In the genomic region with DNA sequence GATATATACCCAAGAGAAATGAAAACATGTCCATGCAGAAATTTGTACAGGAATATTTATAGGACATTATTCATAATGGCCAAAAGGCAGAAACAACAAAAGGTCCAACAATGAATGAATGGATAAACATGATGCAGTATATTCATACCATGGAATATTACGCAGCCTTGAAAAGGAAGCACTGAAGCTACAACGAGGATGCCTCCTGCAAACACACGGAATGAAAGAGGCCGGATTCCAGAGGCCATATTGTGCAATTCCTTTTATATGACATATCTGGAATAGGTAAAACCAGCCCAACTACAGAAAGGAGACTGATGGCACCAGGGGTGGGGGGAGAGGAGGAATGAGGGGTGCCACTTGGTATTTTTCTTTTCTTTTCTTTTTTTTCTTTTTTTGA, we compare ENCODE assay signal across 28 cellular contexts. TPM values are rescaled to one million over a fixed set of nuclear protein-coding genes. Genes with fewer than 3 reads are reported as not detected.
DNase-seq lines count a peak whose midpoint lies in the region; ATAC-seq, FAIRE-seq and TF ChIP-seq lines count a peak whose summit lies in the region.
"Had no signal": no experiment of that assay in that cellular context is flagged by ENCODE, and none has a peak within 500 bp of the region (broad histone marks: within the 10 kb centered on the region; RNA-seq: fewer than 3 reads in every experiment).

No MANE protein-coding gene starts in this region.

- WGBS in HepG2 (ENCODE audit: low lambda C conversion rate), result 27% methylated on average over 4 of the region's 4 CpGs
- WGBS in right lobe of liver (ENCODE audit: insufficient coverage, low coverage, low lambda C conversion rate, missing lambda C conversion rate), result 78% methylated on average over 4 of the region's 4 CpGs
- WGBS in IMR-90 (ENCODE audit: extremely low coverage in 2 of 2, insufficient read length in 1 of 2), 2 experiments, result no CpG with 5 or more reads among the region's 4 CpGs
- WGBS in H1 (ENCODE audit: extremely low coverage in 1 of 2, insufficient coverage in 1 of 2, insufficient read length in 1 of 2, insufficient replicate concordance in 2 of 2, low coverage in 1 of 2, low lambda C conversion rate in 2 of 2, missing lambda C conversion rate in 1 of 2), 2 experiments, result 96% methylated on average over 4 of the region's 4 CpGs; no CpG with 5 or more reads in 1 of the 2 experiments

- H3K27ac ChIP-seq in HepG2 (ENCODE audit: extremely low read length, insufficient read depth, low read length) (no peak overlapping the region), right lobe of liver (no peak overlapping the region), IMR-90 (ENCODE audit: insufficient read depth, low read length) (no peak overlapping the region), H1 (ENCODE audit: low read depth, low read length) (no peak overlapping the region)
- H3K27ac ChIP-seq: 22Rv1, BLaER1 had no signal

- POLR2A ChIA-PET in activated CD4-positive, alpha-beta T cell treated with anti-CD3 and anti-CD28 coated beads, Interleukin-2, amount 10 ng/mL, durations not matched to agents 7 days and 5 days (lab: Charles Lee), result no interaction called here
- POLR2A ChIA-PET in HepG2 (lab: Yijun Ruan, JAX) (no interaction called here), IMR-90 (lab: Charles Lee; ENCODE audit: unreplicated experiment) (no interaction called here), H1 (lab: Charles Lee; ENCODE audit: partially characterized antibody) (no interaction called here)

- BruUV-seq in HepG2 (replicated peaks; lab: Mats Ljungman, UMichigan), result no TSS peak
- no TSS peak for BruUV-seq in IMR-90 (replicated peaks; lab: Mats Ljungman, UMichigan)

- in situ Hi-C loops in HepG2 (cut with HindIII; ENCODE audit: extremely low pct_ligation_motif_present, low pct_unique_long_range_greater_than_20kb) (no loop called here), IMR-90 (cut with MboI; ENCODE audit: low sequenced_read_pairs) (loop anchor here (5.0 kb wide), 1 partner anchor 400 kb away; no protein-coding TSS in a partner anchor)

- H3K36me3 ChIP-seq in HepG2 (replicated peaks in 1 of 2; ENCODE audit: control insufficient read depth in 1 of 2, insufficient read depth in 2 of 2, low read length in 2 of 2) (no peaks in the 10 kb centered on the region), right lobe of liver (no peaks in the 10 kb centered on the region), IMR-90 (ENCODE audit: control insufficient read depth, insufficient read depth, low read length) (no peaks in the 10 kb centered on the region), H1 (ENCODE audit: control insufficient read depth in 2 of 4, insufficient read depth in 4 of 4, low read length in 3 of 4) (no peaks in the 10 kb centered on the region)
- H3K36me3 ChIP-seq: BE2C, BLaER1 had no signal

- DNase-seq in activated CD4-positive, alpha-beta T cell treated with anti-CD3 and anti-CD28 coated beads, Interleukin-2, amount 10 ng/mL, durations not matched to agents 7 days and 5 days, result no peak
- no peak for DNase-seq in activated CD4-positive, alpha-beta T cell treated with anti-CD3 and anti-CD28 coated beads for 1 hour
- DNase-seq in HepG2 (ENCODE audit: low spot score), result no peak
- DNase-seq in right lobe of liver, result no peak
- no peak for DNase-seq in IMR-90
- no peak for DNase-seq in H1 (ENCODE audit: low read depth in 1 of 2, low spot score in 2 of 2)
- DNase-seq in NCI-H524 (lab: John Stamatoyannopoulos, UW), result no peak
- DNase-seq in NCI-H1694 (lab: John Stamatoyannopoulos, UW), result no peak
- DNase-seq: ACHN; BE2C; C1 segment of cervical spinal cord; CD4-positive, alpha-beta memory T cell; CD4-positive, CD25-positive, alpha-beta regulatory T cell; CD8-positive, alpha-beta memory T cell; COR-L47; DMS 273 treated with DMSO at 0.1 percent for 48 hours; DMS153; DMS53; DMS79; DND-41; EL; GDM1 had no signal

- no peak overlapping the region for H3K9ac ChIP-seq in HepG2 (ENCODE audit: insufficient read depth, low read depth, low read length)
- H3K9ac ChIP-seq in IMR-90 (ENCODE audit: low read depth, low read length), result no peak overlapping the region
- H3K9ac ChIP-seq in H1 (replicated peaks in 1 of 4; ENCODE audit: extremely low read depth in 1 of 4, low read depth in 3 of 4, low read length in 3 of 4), result no peak overlapping the region
- H3K9ac ChIP-seq: BLaER1 had no signal

- intact Hi-C loops in HepG2 (cut with micrococcal nuclease; ENCODE audit: unreplicated experiment), result loop anchor here (5.0 kb wide), 1 partner anchor 550 kb away; no protein-coding TSS in a partner anchor
- intact Hi-C loops in right lobe of liver (cut with DNase I), result no loop called here
- intact Hi-C loops in IMR-90 (cut with micrococcal nuclease), result no loop called here

- no peak for FAIRE-seq in HepG2 (lab: Jason Lieb, UNC)
- no peak for FAIRE-seq in H1 (lab: Jason Lieb, UNC)
- FAIRE-seq: GM12878, GM12892, GM18507 had no signal

- CTCF ChIA-PET in activated CD4-positive, alpha-beta T cell treated with anti-CD3 and anti-CD28 coated beads, Interleukin-2, amount 10 ng/mL, durations not matched to agents 7 days and 5 days (lab: Charles Lee), result interaction anchor here (0.6 to 1.4 kb wide), 2 partner anchors 550 to 1619 kb away, joined by 3 to 4 read pairs; no protein-coding TSS in a partner anchor
- CTCF ChIA-PET in HepG2 (lab: Yijun Ruan, JAX; ENCODE audit: low intra/inter-chr PET ratio, low total read pairs), result no interaction called here
- CTCF ChIA-PET in IMR-90 (lab: Yijun Ruan, JAX), result no interaction called here
- CTCF ChIA-PET in H1 (lab: Charles Lee; ENCODE audit: partially characterized antibody), result no interaction called here

- H4K8ac ChIP-seq in IMR-90 (ENCODE audit: low read depth in 2 of 2, low read length in 2 of 2) (no peak overlapping the region), H1 (ENCODE audit: extremely low read depth, insufficient read depth, low read length) (no peak overlapping the region)

- H2BK5ac ChIP-seq in IMR-90 (ENCODE audit: low read depth, low read length, poor library complexity, severe bottlenecking) (no peak overlapping the region), H1 (ENCODE audit: low read depth, low read length) (no peak overlapping the region)

- H2BK20ac ChIP-seq in IMR-90 (ENCODE audit: low read depth, low read length) (no peak overlapping the region), H1 (ENCODE audit: low read length) (no peak overlapping the region)

- H3K56ac ChIP-seq in IMR-90 (ENCODE audit: extremely low read depth, insufficient read depth, low read length), result no peak overlapping the region
- no peak overlapping the region for H3K56ac ChIP-seq in H1 (replicated peaks; ENCODE audit: insufficient read length, low read depth, low read length)

- no peaks in the 10 kb centered on the region for H3K9me1 ChIP-seq in IMR-90 (ENCODE audit: insufficient read depth, low read length)

- ATAC-seq in HepG2 (no peak), right lobe of liver (no peak), IMR-90 (ENCODE audit: low read depth) (no peak)
- ATAC-seq: GM12878 had no signal

- peaks cover 8% of the 10 kb centered on the region for H3K4me1 Mint-ChIP-seq in activated CD4-positive, alpha-beta T cell treated with anti-CD3 and anti-CD28 coated beads, Interleukin-2, amount 10 ng/mL, durations not matched to agents 7 days and 5 days

- no peak overlapping the region for H3K4me2 ChIP-seq in HepG2 (ENCODE audit: low read depth, low read length)
- no peak overlapping the region for H3K4me2 ChIP-seq in IMR-90 (ENCODE audit: low read depth, low read length)
- no peak overlapping the region for H3K4me2 ChIP-seq in H1 (ENCODE audit: insufficient read depth in 1 of 2, low read depth in 2 of 2, low read length in 2 of 2)
- H3K4me2 ChIP-seq: BLaER1 had no signal

- H3K23ac ChIP-seq in IMR-90 (ENCODE audit: low read depth, low read length), result no peak overlapping the region
- H3K23ac ChIP-seq in H1 (ENCODE audit: insufficient read length), result no peak overlapping the region

- no peak overlapping the region for H2AK5ac ChIP-seq in IMR-90 (ENCODE audit: low read depth, low read length)
- H2AK5ac ChIP-seq in H1 (ENCODE audit: low read depth, low read length), result no peak overlapping the region

- no peaks in the 10 kb centered on the region for H3K36me3 Mint-ChIP-seq in activated CD4-positive, alpha-beta T cell treated with anti-CD3 and anti-CD28 coated beads, Interleukin-2, amount 10 ng/mL, durations not matched to agents 7 days and 5 days (ENCODE audit: low read depth)
- H3K36me3 Mint-ChIP-seq: CD14-positive monocyte; CD4-positive, alpha-beta memory T cell; CD4-positive, CD25-positive, alpha-beta regulatory T cell; CD8-positive, alpha-beta memory T cell had no signal

- H3K79me1 ChIP-seq in IMR-90 (ENCODE audit: low read depth in 1 of 2, low read length in 2 of 2) (no peaks in the 10 kb centered on the region), H1 (ENCODE audit: low read depth, low read length) (no peaks in the 10 kb centered on the region)

- no peak for TF ChIP-seq POLR2A in HepG2 (IDR thresholded peaks at IDR 0.05; ENCODE audit: insufficient read depth in 1 of 2, low read depth in 2 of 2, low read length in 2 of 2)
- no peak for TF ChIP-seq POLR2A in right lobe of liver (IDR thresholded peaks at IDR 0.05)
- TF ChIP-seq POLR2A in IMR-90 (IDR thresholded peaks at IDR 0.05; ENCODE audit: low read depth, low read length), result no peak
- no peak for TF ChIP-seq POLR2A in H1 (IDR thresholded peaks at IDR 0.05; ENCODE audit: control extremely low read depth in 1 of 2, low read depth in 2 of 2, low read length in 2 of 2)

- H3K4me1 ChIP-seq in HepG2 (ENCODE audit: insufficient read depth, low read length) (peaks cover 7% of the 10 kb centered on the region; the same call in 1 of the 2 replicates), right lobe of liver (no peaks in the 10 kb centered on the region), IMR-90 (ENCODE audit: control insufficient read depth, insufficient read depth, low read length) (no peaks in the 10 kb centered on the region), H1 (replicated peaks in 1 of 4; ENCODE audit: control insufficient read depth in 3 of 4, insufficient read depth in 4 of 4, low read length in 3 of 4) (peaks cover 0 to 8% (median 1%) of the 10 kb centered on the region in 4 experiments; a peak in 4 of 7 replicates)
- H3K4me1 ChIP-seq: BE2C had no signal

- peak overlapping the region; percentile 60 for H3K27ac Mint-ChIP-seq in activated CD4-positive, alpha-beta T cell treated with anti-CD3 and anti-CD28 coated beads, Interleukin-2, amount 10 ng/mL, durations not matched to agents 7 days and 5 days
- H3K27ac Mint-ChIP-seq: CD14-positive monocyte; CD4-positive, alpha-beta memory T cell; CD4-positive, CD25-positive, alpha-beta regulatory T cell; CD8-positive, alpha-beta memory T cell had no signal

- TF ChIP-seq EP300 in HepG2 (IDR thresholded peaks at IDR 0.05; ENCODE audit: low read depth in 2 of 2, low read length in 2 of 2), result no peak
- TF ChIP-seq EP300 in HepG2 (CRISPR knock-in tag; IDR thresholded peaks at IDR 0.05; ENCODE audit: borderline replicate concordance), result no peak
- no peak for TF ChIP-seq EP300 in H1 (IDR thresholded peaks at IDR 0.05; ENCODE audit: borderline replicate concordance in 1 of 2, low read depth in 2 of 2, low read length in 2 of 2)

- H2BK12ac ChIP-seq in H1 (ENCODE audit: low read depth, low read length), result no peak overlapping the region

- H3K4me3 Mint-ChIP-seq in activated CD4-positive, alpha-beta T cell treated with anti-CD3 and anti-CD28 coated beads, Interleukin-2, amount 10 ng/mL, durations not matched to agents 7 days and 5 days, result no peak overlapping the region
- H3K4me3 Mint-ChIP-seq: CD14-positive monocyte; CD4-positive, alpha-beta memory T cell; CD8-positive, alpha-beta memory T cell had no signal

- H3K14ac ChIP-seq in IMR-90 (replicated peaks; ENCODE audit: low read depth, low read length), result no peak overlapping the region
- H3K14ac ChIP-seq in H1 (ENCODE audit: insufficient read length), result no peak overlapping the region

- no peak overlapping the region for H2BK15ac ChIP-seq in IMR-90 (ENCODE audit: low read depth, low read length)
- no peak overlapping the region for H2BK15ac ChIP-seq in H1 (ENCODE audit: low read length)

- H2AFZ ChIP-seq in HepG2 (ENCODE audit: low read length), result no peak overlapping the region
- H2AFZ ChIP-seq in IMR-90 (replicated peaks; ENCODE audit: low read length, poor library complexity), result no peak overlapping the region
- no peak overlapping the region for H2AFZ ChIP-seq in H1 (ENCODE audit: low read length)

- H3K4ac ChIP-seq in IMR-90 (ENCODE audit: low read depth, low read length) (no peak overlapping the region), H1 (replicated peaks; ENCODE audit: insufficient read length, low read depth, low read length) (no peak overlapping the region)

- peaks cover 6% of the 10 kb centered on the region; the same call in 1 of the 2 replicates for H3K23me2 ChIP-seq in H1 (ENCODE audit: low read depth, low read length)

- no peak for TF ChIP-seq CTCF in HepG2 (CRISPR knock-in tag; IDR thresholded peaks at IDR 0.05)
- no peak for TF ChIP-seq CTCF in right lobe of liver (IDR thresholded peaks at IDR 0.05)
- no peak for TF ChIP-seq CTCF in IMR-90 (conservative IDR thresholded peaks at IDR 0.05; ENCODE audit: low read depth, low read length)
- TF ChIP-seq CTCF in H1 (IDR thresholded peaks at IDR 0.05; ENCODE audit: control extremely low read depth in 1 of 3, insufficient read depth in 1 of 3, low read depth in 1 of 3, low read length in 3 of 3), result no peak

- no peaks in the 10 kb centered on the region for H4K20me1 ChIP-seq in HepG2 (ENCODE audit: insufficient read depth, low read length)
- no peaks in the 10 kb centered on the region for H4K20me1 ChIP-seq in IMR-90 (ENCODE audit: insufficient read depth, low read length)
- H4K20me1 ChIP-seq in H1 (replicated peaks in 1 of 2; ENCODE audit: control insufficient read depth in 1 of 2, insufficient read depth in 2 of 2, low read length in 2 of 2), result no peaks in the 10 kb centered on the region

- H3K4me3 ChIP-seq in HepG2 (replicated peaks in 1 of 3; ENCODE audit: insufficient read depth in 1 of 3, low read depth in 2 of 3, low read length in 3 of 3), result no peak overlapping the region
- no peak overlapping the region for H3K4me3 ChIP-seq in right lobe of liver
- H3K4me3 ChIP-seq in IMR-90 (ENCODE audit: insufficient read depth, low read depth, low read length), result no peak overlapping the region
- H3K4me3 ChIP-seq in H1 (ENCODE audit: extremely low read depth in 1 of 4, insufficient read depth in 2 of 4, low read depth in 3 of 4, low read length in 4 of 4), result no peak overlapping the region
- H3K4me3 ChIP-seq: BLaER1, GM12878 had no signal

- H2AK9ac ChIP-seq in IMR-90 (replicated peaks; ENCODE audit: low read depth, low read length, poor library complexity), result no peak overlapping the region

- H3K18ac ChIP-seq in IMR-90 (ENCODE audit: low read depth, low read length) (no peak overlapping the region), H1 (ENCODE audit: extremely low read depth, low read length) (no peak overlapping the region)

- H4K91ac ChIP-seq in IMR-90 (ENCODE audit: insufficient read depth, low read depth, low read length), result no peak overlapping the region
- no peak overlapping the region for H4K91ac ChIP-seq in H1 (replicated peaks; ENCODE audit: insufficient read length, low read length)

- dilution Hi-C loops in IMR-90 (cut with HindIII; ENCODE audit: low sequenced_read_pairs, unreplicated experiment), result no loop called here

- no peak overlapping the region for H2BK120ac ChIP-seq in IMR-90 (ENCODE audit: low read depth, low read length)
- H2BK120ac ChIP-seq in H1 (replicated peaks; ENCODE audit: low read depth, low read length), result no peak overlapping the region

- peaks cover 4% of the 10 kb centered on the region for H3K27me3 Mint-ChIP-seq in activated CD4-positive, alpha-beta T cell treated with anti-CD3 and anti-CD28 coated beads, Interleukin-2, amount 10 ng/mL, durations not matched to agents 7 days and 5 days

- H3K27me3 ChIP-seq in HepG2 (ENCODE audit: control insufficient read depth in 1 of 2, insufficient read depth in 2 of 2, low read length in 2 of 2) (peaks cover 9 to 33% of the 10 kb centered on the region in 2 experiments; a peak in 4 of 5 replicates), right lobe of liver (no peaks in the 10 kb centered on the region), IMR-90 (ENCODE audit: control insufficient read depth, insufficient read depth, low read length) (no peaks in the 10 kb centered on the region), H1 (replicated peaks in 1 of 4; ENCODE audit: control insufficient read depth in 3 of 4, extremely low read depth in 1 of 4, insufficient read depth in 3 of 4, low read length in 3 of 4) (peaks cover 0 to 7% (median 3%) of the 10 kb centered on the region in 4 experiments; a peak in 4 of 7 replicates)

- H3K9me3 ChIP-seq in HepG2 (ENCODE audit: low read length), result no peaks in the 10 kb centered on the region
- H3K9me3 ChIP-seq in right lobe of liver, result no peaks in the 10 kb centered on the region
- H3K9me3 ChIP-seq in IMR-90 (ENCODE audit: control insufficient read depth, insufficient read depth, low read length), result peaks cover 2% of the 10 kb centered on the region
- no peaks in the 10 kb centered on the region for H3K9me3 ChIP-seq in H1 (ENCODE audit: insufficient read depth in 2 of 2, low read depth in 1 of 2, low read length in 1 of 2)
- H3K9me3 ChIP-seq: BE2C, BLaER1 had no signal

- no peaks in the 10 kb centered on the region for H3K9me3 Mint-ChIP-seq in activated CD4-positive, alpha-beta T cell treated with anti-CD3 and anti-CD28 coated beads, Interleukin-2, amount 10 ng/mL, durations not matched to agents 7 days and 5 days
- H3K9me3 Mint-ChIP-seq: CD4-positive, alpha-beta memory T cell; CD8-positive, alpha-beta memory T cell had no signal

- no peak for TF ChIP-seq RAD21 in HepG2 (CRISPR knock-in tag; IDR thresholded peaks at IDR 0.05)
- TF ChIP-seq RAD21 in IMR-90 (IDR thresholded peaks at IDR 0.05; ENCODE audit: low read length), result no peak
- TF ChIP-seq RAD21 in H1 (IDR thresholded peaks at IDR 0.05 in 1 of 2, conservative IDR thresholded peaks at IDR 0.05 in 1 of 2; ENCODE audit: low read depth in 2 of 2, low read length in 2 of 2), result no peak

- H3K79me2 ChIP-seq in HepG2 (ENCODE audit: insufficient read depth, low read length), result no peaks in the 10 kb centered on the region
- H3K79me2 ChIP-seq in H1 (ENCODE audit: control insufficient read depth in 1 of 2, insufficient read depth in 2 of 2, low read length in 2 of 2), result no peaks in the 10 kb centered on the region

- H4K5ac ChIP-seq in IMR-90 (ENCODE audit: low read depth, low read length) (no peak overlapping the region), H1 (ENCODE audit: insufficient read length, low read depth, low read length) (no peak overlapping the region)

RNA-seq across cellular contexts. Expression of a gene that starts 14.5 kb away (rescaled TPM):
- 10 to 100 TPM; 31.3 to 32.9 TPM for total RNA-seq in activated CD4-positive, alpha-beta T cell treated with anti-CD3 and anti-CD28 coated beads, Interleukin-2, amount 10 ng/mL, durations not matched to agents 7 days and 5 days
- 24.2 and 24.6 TPM in 2 replicates for total RNA-seq in HepG2 (2016; rRNA removed; fragmentation: Illumina TruSeq; extraction: Trizol)
- 5.9 and 6.6 TPM in 2 replicates for total RNA-seq in HepG2 (2016; cell fraction: cytosol; rRNA removed; fragmentation: Illumina TruSeq; extraction: Trizol; ENCODE audit: low read depth)
- total RNA-seq in HepG2 (2016; cell fraction: insoluble cytoplasmic fraction; rRNA removed; fragmentation: Illumina TruSeq; extraction: Trizol), result 24.5 and 25.5 TPM in 2 replicates
- 14.7 and 15.5 TPM in 2 replicates for total RNA-seq in HepG2 (2016; cell fraction: membrane; rRNA removed; fragmentation: Illumina TruSeq; extraction: Trizol)
- total RNA-seq in HepG2 (2016; cell fraction: nucleus; rRNA removed; fragmentation: Illumina TruSeq; extraction: Trizol), result 12.8 and 13.9 TPM in 2 replicates
- polyA plus RNA-seq in HepG2 (2011; rRNA removed), result 11.1 and 17.7 TPM in 2 replicates
- 14.2 and 21.6 TPM in 2 replicates for polyA plus RNA-seq in HepG2 (2011; cell fraction: cytosol; rRNA removed)
- 31.7 and 32.3 TPM in 2 replicates for polyA plus RNA-seq in HepG2 (2011; cell fraction: nucleus; rRNA removed)
- polyA plus RNA-seq in HepG2 (2012), result 10.1 and 14.6 TPM in 2 replicates
- polyA plus RNA-seq in HepG2 (2016; cell fraction: cytosol; fragmentation: Illumina TruSeq; extraction: Trizol; ENCODE audit: low read depth), result 8.4 and 9.7 TPM in 2 replicates
- 42.4 and 45.1 TPM in 2 replicates for polyA plus RNA-seq in HepG2 (2016; cell fraction: insoluble cytoplasmic fraction; fragmentation: Illumina TruSeq; extraction: Trizol; ENCODE audit: low read depth)
- 14.8 and 17.6 TPM in 2 replicates for polyA plus RNA-seq in HepG2 (2016; cell fraction: membrane; fragmentation: Illumina TruSeq; extraction: Trizol; ENCODE audit: low read depth)
- 34.7 and 37.8 TPM in 2 replicates for polyA plus RNA-seq in HepG2 (2016; cell fraction: nucleus; fragmentation: Illumina TruSeq; extraction: Trizol; ENCODE audit: insufficient read depth, low read depth)
- polyA minus RNA-seq in HepG2 (2011; rRNA and poly(A)+ RNA removed; ENCODE audit: low replicate concordance), result 6.7 and 18.8 TPM in 2 replicates
- polyA minus RNA-seq in HepG2 (2011; cell fraction: cytosol; rRNA and poly(A)+ RNA removed), result 8.2 and 11.1 TPM in 2 replicates
- 20.0 and 22.4 TPM in 2 replicates for polyA minus RNA-seq in HepG2 (2011; cell fraction: nucleus; rRNA and poly(A)+ RNA removed)
- total RNA-seq in right lobe of liver, result 10 to 100 TPM; 13.4 to 27.8 (median 15.6) TPM
- 5.0 and 7.2 TPM in 2 replicates for total RNA-seq in IMR-90 (2012; rRNA removed)
- 40.3 and 44.2 TPM in 2 replicates for polyA plus RNA-seq in IMR-90 (2012; rRNA removed)
- polyA plus RNA-seq in IMR-90 (2012; cell fraction: cytosol; rRNA removed), result 36.0 and 41.8 TPM in 2 replicates
- 18.8 and 27.5 TPM in 2 replicates for polyA plus RNA-seq in IMR-90 (2012; cell fraction: nucleus; rRNA removed; ENCODE audit: low replicate concordance)
- 15.7 and 16.0 TPM in 2 replicates for total RNA-seq in H1 (2021; fragmentation: NEBNext Ultra II Directional; extraction: Animal tissue kit (Norgen Biotek cat#: 25700))
- polyA plus RNA-seq in H1 (2011; rRNA removed), result 24.3 and 28.9 TPM in 2 replicates
- polyA plus RNA-seq in H1 (2011; cell fraction: cytosol; rRNA removed), result 22.9 TPM
- polyA plus RNA-seq in H1 (2011; cell fraction: nucleus; rRNA removed), result 23.5 TPM
- polyA plus RNA-seq in H1 (2012, experiment 1 of 2), result 8.5 to 14.9 TPM (median 13.4 TPM) in 4 replicates
- polyA plus RNA-seq in H1 (2012, experiment 2 of 2), result 13.4 TPM
- 9.5 TPM for polyA plus RNA-seq in H1 (2013, experiment 1 of 2)
- 7.9 TPM for polyA plus RNA-seq in H1 (2013, experiment 2 of 2)
- polyA minus RNA-seq in H1 (2011; rRNA and poly(A)+ RNA removed), result 5.7 and 6.4 TPM in 2 replicates
- polyA minus RNA-seq in H1 (2011; cell fraction: cytosol; rRNA and poly(A)+ RNA removed), result 7.2 TPM
- polyA minus RNA-seq in H1 (2011; cell fraction: nucleus; rRNA and poly(A)+ RNA removed), result 15.6 TPM

RNA-seq across cellular contexts. Expression of a gene that starts 57.8 kb away (rescaled TPM):
- total RNA-seq in activated CD4-positive, alpha-beta T cell treated with anti-CD3 and anti-CD28 coated beads, Interleukin-2, amount 10 ng/mL, durations not matched to agents 7 days and 5 days, result 1 to 10 TPM; 2.8 TPM
- total RNA-seq in HepG2 (2016; rRNA removed; fragmentation: Illumina TruSeq; extraction: Trizol) (16.3 and 22.5 TPM in 2 replicates), right lobe of liver (100 to 1,000 TPM in 1 of 6 experiments, 10 to 100 TPM in 5; 46.6 to 139 (median 63.3) TPM), IMR-90 (2012; rRNA removed) (18.3 and 22.8 TPM in 2 replicates)
- total RNA-seq in HepG2 (2016; cell fraction: cytosol; rRNA removed; fragmentation: Illumina TruSeq; extraction: Trizol; ENCODE audit: low read depth), result 8.5 and 9.9 TPM in 2 replicates
- total RNA-seq in HepG2 (2016; cell fraction: insoluble cytoplasmic fraction; rRNA removed; fragmentation: Illumina TruSeq; extraction: Trizol), result 15.1 and 19.9 TPM in 2 replicates
- 11.6 and 11.8 TPM in 2 replicates for total RNA-seq in HepG2 (2016; cell fraction: membrane; rRNA removed; fragmentation: Illumina TruSeq; extraction: Trizol)
- 15.9 and 21.1 TPM in 2 replicates for total RNA-seq in HepG2 (2016; cell fraction: nucleus; rRNA removed; fragmentation: Illumina TruSeq; extraction: Trizol)
- polyA plus RNA-seq in HepG2 (2011; rRNA removed) (24.0 and 29.8 TPM in 2 replicates), IMR-90 (2012; rRNA removed) (32.6 and 36.1 TPM in 2 replicates), H1 (2011; rRNA removed) (10.0 and 19.8 TPM in 2 replicates)
- 14.8 and 22.5 TPM in 2 replicates for polyA plus RNA-seq in HepG2 (2011; cell fraction: cytosol; rRNA removed)
- 101 and 122 TPM in 2 replicates for polyA plus RNA-seq in HepG2 (2011; cell fraction: nucleus; rRNA removed)
- polyA plus RNA-seq in HepG2 (2012), result 34.4 and 34.9 TPM in 2 replicates
- polyA plus RNA-seq in HepG2 (2016; cell fraction: cytosol; fragmentation: Illumina TruSeq; extraction: Trizol; ENCODE audit: low read depth), result 3.9 and 4.4 TPM in 2 replicates
- 14.7 and 22.4 TPM in 2 replicates for polyA plus RNA-seq in HepG2 (2016; cell fraction: insoluble cytoplasmic fraction; fragmentation: Illumina TruSeq; extraction: Trizol; ENCODE audit: low read depth)
- polyA plus RNA-seq in HepG2 (2016; cell fraction: membrane; fragmentation: Illumina TruSeq; extraction: Trizol; ENCODE audit: low read depth), result 6.8 and 8.2 TPM in 2 replicates
- polyA plus RNA-seq in HepG2 (2016; cell fraction: nucleus; fragmentation: Illumina TruSeq; extraction: Trizol; ENCODE audit: insufficient read depth, low read depth), result 38.9 and 40.0 TPM in 2 replicates
- polyA minus RNA-seq in HepG2 (2011; rRNA and poly(A)+ RNA removed; ENCODE audit: low replicate concordance), result 6.9 and 34.6 TPM in 2 replicates
- 19.5 and 20.5 TPM in 2 replicates for polyA minus RNA-seq in HepG2 (2011; cell fraction: cytosol; rRNA and poly(A)+ RNA removed)
- polyA minus RNA-seq in HepG2 (2011; cell fraction: nucleus; rRNA and poly(A)+ RNA removed), result 51.2 and 56.7 TPM in 2 replicates
- polyA plus RNA-seq in IMR-90 (2012; cell fraction: cytosol; rRNA removed), result 27.3 and 38.0 TPM in 2 replicates
- 37.9 and 82.6 TPM in 2 replicates for polyA plus RNA-seq in IMR-90 (2012; cell fraction: nucleus; rRNA removed; ENCODE audit: low replicate concordance)
- total RNA-seq in H1 (2021; fragmentation: NEBNext Ultra II Directional; extraction: Animal tissue kit (Norgen Biotek cat#: 25700)), result 18.4 and 22.8 TPM in 2 replicates
- 8.2 TPM for polyA plus RNA-seq in H1 (2011; cell fraction: cytosol; rRNA removed)
- 25.9 TPM for polyA plus RNA-seq in H1 (2011; cell fraction: nucleus; rRNA removed)
- polyA plus RNA-seq in H1 (2012, experiment 1 of 2), result 12.1 to 15.1 TPM (median 14.9 TPM) in 4 replicates
- 15.4 TPM for polyA plus RNA-seq in H1 (2012, experiment 2 of 2)
- 12.5 TPM for polyA plus RNA-seq in H1 (2013, experiment 1 of 2)
- polyA plus RNA-seq in H1 (2013, experiment 2 of 2), result 11.0 TPM
- 9.6 and 11.6 TPM in 2 replicates for polyA minus RNA-seq in H1 (2011; rRNA and poly(A)+ RNA removed)
- polyA minus RNA-seq in H1 (2011; cell fraction: cytosol; rRNA and poly(A)+ RNA removed), result 15.8 TPM
- polyA minus RNA-seq in H1 (2011; cell fraction: nucleus; rRNA and poly(A)+ RNA removed), result 25.5 TPM
